9 cellular contexts compared by ENCODE assay signal in the genomic region with DNA sequence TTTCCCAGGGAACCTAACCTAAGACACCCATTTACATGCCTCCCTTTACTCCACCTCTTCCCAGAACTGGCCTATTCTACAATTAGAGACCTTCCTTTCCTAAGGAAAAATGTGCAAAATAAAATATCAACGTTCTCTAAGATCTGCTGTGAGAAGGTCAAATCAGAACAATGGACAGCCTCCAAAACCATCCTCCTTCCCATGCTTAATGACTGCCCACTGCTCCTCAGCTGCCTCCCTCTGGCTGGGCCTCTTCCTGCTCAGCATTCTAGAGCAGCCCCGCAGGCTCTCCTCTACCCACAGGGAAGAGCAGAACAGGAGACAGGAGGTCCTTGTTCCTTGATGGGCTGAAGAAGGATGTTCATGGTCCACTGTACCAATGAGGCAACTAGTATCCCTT.
"Had no signal": no experiment of that assay in that cellular context is flagged by ENCODE, and none has a peak within 500 bp of the region (broad histone marks: within the 10 kb centered on the region; RNA-seq: fewer than 3 reads in every experiment).

No MANE protein-coding gene starts in this region.

- ATAC-seq: HepG2, K562 had no signal

- H3K4me3 ChIP-seq: GM23248, K562 had no signal

- H3K36me3 Mint-ChIP-seq: IgD-negative memory B cell had no signal

- H3K9me3 Mint-ChIP-seq: H9, HFFc6 had no signal

- H3K4me2 ChIP-seq: KMS-11 had no signal

- H3K27ac Mint-ChIP-seq: H9, HFFc6, IgD-negative memory B cell had no signal

- DNase-seq: GM23248, H9, HCEC 1CT, HFFc6 had no signal

- H3K27ac ChIP-seq: GM23248, HL-60, KMS-11 had no signal

- H3K4me3 Mint-ChIP-seq: H9, HFFc6, IgD-negative memory B cell had no signal

- H3K4me1 Mint-ChIP-seq: H9, IgD-negative memory B cell had no signal

- H2AFZ ChIP-seq: GM23248 had no signal
